8 cellular contexts compared by ENCODE assay signal in the genomic region with DNA sequence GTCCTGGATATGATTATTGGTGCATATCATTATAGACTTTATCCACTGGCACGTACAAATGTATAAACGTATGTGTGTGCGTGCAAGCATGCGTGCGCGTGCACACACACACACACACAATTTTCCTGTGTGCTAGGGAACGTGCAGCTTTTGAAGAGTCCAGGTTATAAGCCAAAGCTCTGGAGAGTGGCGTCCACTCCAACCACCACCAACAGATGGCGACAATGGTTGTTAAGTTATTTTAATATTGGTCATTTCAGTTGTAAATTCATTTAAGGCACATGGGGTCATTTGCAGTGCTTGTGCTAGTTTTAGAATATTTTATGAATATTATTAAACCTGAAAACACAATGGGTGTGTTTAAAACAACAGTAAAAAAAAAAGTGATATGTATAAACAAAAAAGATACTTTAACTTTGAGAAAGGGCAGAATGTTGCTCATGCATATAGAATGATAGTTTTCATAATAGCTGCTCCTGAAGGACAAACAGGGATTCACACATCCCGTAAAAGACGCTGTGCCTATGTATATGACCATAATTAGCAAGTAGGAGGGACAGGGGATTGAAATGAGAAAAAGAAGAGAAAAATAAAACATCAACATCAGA.
DNase-seq lines count a peak whose midpoint lies in the region; ATAC-seq, FAIRE-seq and TF ChIP-seq lines count a peak whose summit lies in the region.

No MANE protein-coding gene starts in this region.

- ATAC-seq in GM18909 (IDR thresholded peaks at IDR 0.05; ENCODE audit: poor library complexity, unreplicated experiment) (peak; percentile 66), natural killer cell (peak; percentile 63 to 72 (median 67))

- H3K27ac Mint-ChIP-seq in natural killer cell: peak overlapping the region; percentile 49 to 88

- TF ChIP-seq CTCF in AG09319 (IDR thresholded peaks at IDR 0.05; ENCODE audit: low read depth, low read length): peak; percentile 62
- TF ChIP-seq CTCF in NB4 (IDR thresholded peaks at IDR 0.05; ENCODE audit: low read depth, low read length): peak; percentile 72
- peak; percentile 75 for TF ChIP-seq CTCF in natural killer cell (IDR thresholded peaks at IDR 0.05)

- DNase-seq in AG09319 (ENCODE audit: extremely low read depth, low read depth) (no peak), NB4 (ENCODE audit: low read depth) (peak; percentile 69), natural killer cell (peak; percentile 40), anterior cingulate cortex (lab: John Stamatoyannopoulos, UW) (no peak), NCI-H187 treated with DMSO at 0.1 percent for 48 hours (lab: John Stamatoyannopoulos, UW) (no peak)
- DNase-seq in activated CD4-positive, alpha-beta T cell treated with anti-CD3 and anti-CD28 coated beads for 4 hours: peak; percentile 26 to 43

- H3K36me3 Mint-ChIP-seq in natural killer cell: no peaks in the 10 kb centered on the region

- H3K27me3 Mint-ChIP-seq in natural killer cell (ENCODE audit: low read depth in 2 of 2): no peaks in the 10 kb centered on the region

- no peak overlapping the region for H3K4me3 Mint-ChIP-seq in natural killer cell

- peaks cover 79 to 86% of the 10 kb centered on the region in 2 donors for H3K4me1 Mint-ChIP-seq in natural killer cell

- intact Hi-C loops in natural killer cell (cut with micrococcal nuclease): loop anchor here (1.0 to 10.0 kb wide), 4 partner anchors 171 to 741 kb away; partner anchors contain the start of gene RBMS1

- TF ChIP-seq POLR2A in NB4 (IDR thresholded peaks at IDR 0.05; ENCODE audit: extremely low read depth, insufficient read length): no peak

- H3K4me3 ChIP-seq in NB4 (ENCODE audit: low read depth, low read length): no peak overlapping the region

- no peaks in the 10 kb centered on the region for H3K9me3 Mint-ChIP-seq in natural killer cell

- peak; percentile 81 for FAIRE-seq in endometrium (lab: Jason Lieb, UNC)

Comparison
In these comparisons a context has a peak if more than half of its experiments do, and no peak if none do; other contexts are left out.
1. DNase-seq: peak in NB4 (single experiment), activated CD4-positive, alpha-beta T cell treated with anti-CD3 and anti-CD28 coated beads for 4 hours (2 of 2) and natural killer cell (single experiment); none in AG09319 (single experiment), anterior cingulate cortex (0 of 58) and NCI-H187 treated with DMSO at 0.1 percent for 48 hours (single experiment).
2. Peak in every context shown above with its lines, with median percentiles within 50 percentile points of each other: CTCF ChIP-seq.